ENCODE assay signal across 1 cellular context in the genomic region with DNA sequence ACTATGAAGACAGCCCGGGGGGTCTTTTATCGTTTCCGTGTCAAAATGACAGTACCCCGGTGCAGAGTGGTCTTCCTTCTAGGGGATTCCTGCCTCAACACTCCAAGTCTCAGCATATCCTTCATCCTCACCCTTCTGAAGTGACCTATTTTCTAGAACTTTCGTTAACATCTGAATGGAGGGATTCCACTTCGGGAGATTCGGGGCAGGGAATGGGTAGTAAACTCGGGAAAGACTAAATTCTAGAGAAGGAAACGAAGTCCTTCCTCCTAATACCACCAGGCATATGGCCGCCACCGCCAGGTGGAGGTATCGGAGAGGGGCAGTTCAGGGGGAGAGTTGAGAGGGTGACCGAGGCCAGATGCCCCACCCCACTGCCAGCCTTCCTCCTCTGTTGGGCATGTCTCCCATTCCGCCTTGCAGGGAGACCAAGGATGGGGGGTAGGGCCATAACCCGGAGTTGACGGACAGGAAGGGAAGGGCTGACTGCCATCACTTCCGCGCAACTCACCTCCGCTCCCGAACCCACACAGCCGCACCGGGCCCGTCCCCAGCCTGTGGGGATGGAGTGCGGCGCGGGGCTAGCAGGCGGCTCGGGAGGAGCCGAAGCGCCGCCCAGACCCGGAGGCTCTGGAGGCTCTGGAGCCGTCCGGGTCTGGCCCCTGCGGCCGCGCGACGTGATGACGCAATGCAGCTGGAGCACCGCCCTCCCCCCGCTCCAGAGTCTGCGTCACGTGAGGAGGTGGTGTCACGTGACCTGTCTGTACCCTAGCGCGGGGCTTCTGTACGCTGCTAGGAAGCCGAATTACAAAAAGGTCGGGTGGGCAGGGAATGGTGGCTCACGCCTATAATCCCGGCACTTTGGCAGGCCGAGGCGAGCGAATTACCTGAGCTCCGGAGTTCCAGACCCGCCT.
TF ChIP-seq lines count a peak whose summit lies in the region.

Gene KLHL12, minus strand, starts transcription at position 657 of the 914 bp plus-strand sequence. CDS start 2,072 bp downstream, outside the sequence.

TF ChIP-seq in HepG2, 621 proteins besides CTCF, POLR2A, EP300 and RAD21 (continued from another document and continues in another):
- TF ChIP-seq, protein P1, sequence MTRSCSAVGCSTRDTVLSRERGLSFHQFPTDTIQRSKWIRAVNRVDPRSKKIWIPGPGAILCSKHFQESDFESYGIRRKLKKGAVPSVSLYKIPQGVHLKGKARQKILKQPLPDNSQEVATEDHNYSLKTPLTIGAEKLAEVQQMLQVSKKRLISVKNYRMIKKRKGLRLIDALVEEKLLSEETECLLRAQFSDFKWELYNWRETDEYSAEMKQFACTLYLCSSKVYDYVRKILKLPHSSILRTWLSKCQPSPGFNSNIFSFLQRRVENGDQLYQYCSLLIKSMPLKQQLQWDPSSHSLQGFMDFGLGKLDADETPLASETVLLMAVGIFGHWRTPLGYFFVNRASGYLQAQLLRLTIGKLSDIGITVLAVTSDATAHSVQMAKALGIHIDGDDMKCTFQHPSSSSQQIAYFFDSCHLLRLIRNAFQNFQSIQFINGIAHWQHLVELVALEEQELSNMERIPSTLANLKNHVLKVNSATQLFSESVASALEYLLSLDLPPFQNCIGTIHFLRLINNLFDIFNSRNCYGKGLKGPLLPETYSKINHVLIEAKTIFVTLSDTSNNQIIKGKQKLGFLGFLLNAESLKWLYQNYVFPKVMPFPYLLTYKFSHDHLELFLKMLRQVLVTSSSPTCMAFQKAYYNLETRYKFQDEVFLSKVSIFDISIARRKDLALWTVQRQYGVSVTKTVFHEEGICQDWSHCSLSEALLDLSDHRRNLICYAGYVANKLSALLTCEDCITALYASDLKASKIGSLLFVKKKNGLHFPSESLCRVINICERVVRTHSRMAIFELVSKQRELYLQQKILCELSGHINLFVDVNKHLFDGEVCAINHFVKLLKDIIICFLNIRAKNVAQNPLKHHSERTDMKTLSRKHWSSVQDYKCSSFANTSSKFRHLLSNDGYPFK (CRISPR knock-in tag; IDR thresholded peaks at IDR 0.05; ENCODE audit: borderline replicate concordance) = peak; percentile 87; the same call in 1 of the 2 replicates
- TF ChIP-seq ZNF484 (CRISPR knock-in tag; IDR thresholded peaks at IDR 0.05; ENCODE audit: borderline replicate concordance, low read depth) = no peak
- TF ChIP-seq MAZ (IDR thresholded peaks at IDR 0.05; ENCODE audit: borderline replicate concordance, low read depth, low read length) = peak; percentile 27; the same call in 1 of the 2 replicates
- peak; percentile 95 for TF ChIP-seq MAZ (CRISPR knock-in tag; IDR thresholded peaks at IDR 0.05; ENCODE audit: low read depth)
- TF ChIP-seq HNF4G (IDR thresholded peaks at IDR 0.05; ENCODE audit: borderline replicate concordance, low read depth, low read length) = no peak
- 0 out of 2 replicates have a peak, but pooled peaks have one; percentile 19 for TF ChIP-seq HNF4G (CRISPR knock-in tag; IDR thresholded peaks at IDR 0.05; ENCODE audit: borderline replicate concordance, low read depth)
- TF ChIP-seq ZNF816 (CRISPR knock-in tag; IDR thresholded peaks at IDR 0.05; ENCODE audit: borderline replicate concordance) = peak; percentile 17; the same call in 1 of the 2 replicates
- TF ChIP-seq U2AF1 (optimal IDR thresholded peaks at IDR 0.05; ENCODE audit: low read depth, low read length) = no peak
- TF ChIP-seq, protein P2, sequence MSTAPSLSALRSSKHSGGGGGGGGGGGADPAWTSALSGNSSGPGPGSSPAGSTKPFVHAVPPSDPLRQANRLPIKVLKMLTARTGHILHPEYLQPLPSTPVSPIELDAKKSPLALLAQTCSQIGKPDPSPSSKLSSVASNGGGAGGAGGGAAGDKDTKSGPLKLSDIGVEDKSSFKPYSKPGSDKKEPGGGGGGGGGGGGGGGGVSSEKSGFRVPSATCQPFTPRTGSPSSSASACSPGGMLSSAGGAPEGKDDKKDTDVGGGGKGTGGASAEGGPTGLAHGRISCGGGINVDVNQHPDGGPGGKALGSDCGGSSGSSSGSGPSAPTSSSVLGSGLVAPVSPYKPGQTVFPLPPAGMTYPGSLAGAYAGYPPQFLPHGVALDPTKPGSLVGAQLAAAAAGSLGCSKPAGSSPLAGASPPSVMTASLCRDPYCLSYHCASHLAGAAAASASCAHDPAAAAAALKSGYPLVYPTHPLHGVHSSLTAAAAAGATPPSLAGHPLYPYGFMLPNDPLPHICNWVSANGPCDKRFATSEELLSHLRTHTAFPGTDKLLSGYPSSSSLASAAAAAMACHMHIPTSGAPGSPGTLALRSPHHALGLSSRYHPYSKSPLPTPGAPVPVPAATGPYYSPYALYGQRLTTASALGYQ (CRISPR knock-in tag; IDR thresholded peaks at IDR 0.05) = peak; percentile 60; the same call in 1 of the 2 replicates
- peak; percentile 63; the same call in 1 of the 2 replicates for TF ChIP-seq FOXJ3 (CRISPR knock-in tag; IDR thresholded peaks at IDR 0.05; ENCODE audit: borderline replicate concordance)
- TF ChIP-seq, protein P3, sequence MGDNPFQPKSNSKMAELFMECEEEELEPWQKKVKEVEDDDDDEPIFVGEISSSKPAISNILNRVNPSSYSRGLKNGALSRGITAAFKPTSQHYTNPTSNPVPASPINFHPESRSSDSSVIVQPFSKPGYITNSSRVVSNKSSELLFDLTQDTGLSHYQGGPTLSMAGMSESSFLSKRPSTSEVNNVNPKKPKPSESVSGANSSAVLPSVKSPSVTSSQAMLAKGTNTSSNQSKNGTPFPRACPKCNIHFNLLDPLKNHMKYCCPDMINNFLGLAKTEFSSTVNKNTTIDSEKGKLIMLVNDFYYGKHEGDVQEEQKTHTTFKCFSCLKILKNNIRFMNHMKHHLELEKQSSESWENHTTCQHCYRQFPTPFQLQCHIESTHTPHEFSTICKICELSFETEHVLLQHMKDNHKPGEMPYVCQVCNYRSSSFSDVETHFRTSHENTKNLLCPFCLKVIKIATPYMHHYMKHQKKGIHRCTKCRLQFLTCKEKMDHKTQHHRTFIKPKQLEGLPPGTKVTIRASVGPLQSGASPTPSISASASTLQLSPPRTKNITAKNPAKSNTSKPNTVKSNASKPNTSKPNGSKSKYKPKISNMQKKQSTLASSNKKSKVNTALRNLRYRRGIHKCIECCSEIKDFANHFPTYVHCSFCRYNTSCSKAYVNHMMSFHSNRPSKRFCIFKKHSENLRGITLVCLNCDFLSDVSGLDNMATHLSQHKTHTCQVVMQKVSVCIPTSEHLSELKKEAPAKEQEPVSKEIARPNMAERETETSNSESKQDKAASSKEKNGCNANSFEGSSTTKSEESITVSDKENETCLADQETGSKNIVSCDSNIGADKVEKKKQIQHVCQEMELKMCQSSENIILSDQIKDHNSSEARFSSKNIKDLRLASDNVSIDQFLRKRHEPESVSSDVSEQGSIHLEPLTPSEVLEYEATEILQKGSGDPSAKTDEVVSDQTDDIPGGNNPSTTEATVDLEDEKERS (CRISPR knock-in tag; IDR thresholded peaks at IDR 0.05) = no peak
- peak; percentile 78 for TF ChIP-seq FOXA3 (CRISPR knock-in tag; IDR thresholded peaks at IDR 0.05)
- TF ChIP-seq HNRNPL (IDR thresholded peaks at IDR 0.05; ENCODE audit: low read depth, low read length) = 0 out of 2 replicates have a peak, but pooled peaks have one; percentile 47
- no peak; the same call in 1 of the 2 replicates for TF ChIP-seq GFI1 (CRISPR knock-in tag; IDR thresholded peaks at IDR 0.05; ENCODE audit: borderline replicate concordance)
- no peak for TF ChIP-seq NFE2L1 (CRISPR knock-in tag; IDR thresholded peaks at IDR 0.05; ENCODE audit: borderline replicate concordance)
- peak; percentile 90; the same call in 1 of the 2 replicates for TF ChIP-seq REPIN1 (CRISPR knock-in tag; IDR thresholded peaks at IDR 0.05; ENCODE audit: borderline replicate concordance, low read depth)
- TF ChIP-seq RARA (CRISPR knock-in tag; IDR thresholded peaks at IDR 0.05) = peak; percentile 37
- no peak; the same call in 1 of the 2 replicates for TF ChIP-seq ZNF34 (CRISPR knock-in tag; IDR thresholded peaks at IDR 0.05; ENCODE audit: borderline replicate concordance)
- TF ChIP-seq ZNF770 (CRISPR knock-in tag; IDR thresholded peaks at IDR 0.05) = peak; percentile 81
- TF ChIP-seq, protein P4, sequence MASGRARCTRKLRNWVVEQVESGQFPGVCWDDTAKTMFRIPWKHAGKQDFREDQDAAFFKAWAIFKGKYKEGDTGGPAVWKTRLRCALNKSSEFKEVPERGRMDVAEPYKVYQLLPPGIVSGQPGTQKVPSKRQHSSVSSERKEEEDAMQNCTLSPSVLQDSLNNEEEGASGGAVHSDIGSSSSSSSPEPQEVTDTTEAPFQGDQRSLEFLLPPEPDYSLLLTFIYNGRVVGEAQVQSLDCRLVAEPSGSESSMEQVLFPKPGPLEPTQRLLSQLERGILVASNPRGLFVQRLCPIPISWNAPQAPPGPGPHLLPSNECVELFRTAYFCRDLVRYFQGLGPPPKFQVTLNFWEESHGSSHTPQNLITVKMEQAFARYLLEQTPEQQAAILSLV (CRISPR knock-in tag; IDR thresholded peaks at IDR 0.05; ENCODE audit: borderline replicate concordance) = peak; percentile 86
- TF ChIP-seq ZNF557 (CRISPR knock-in tag; IDR thresholded peaks at IDR 0.05) = peak; percentile 69; the same call in 1 of the 2 replicates
- no peak for TF ChIP-seq ZNF260 (CRISPR knock-in tag; IDR thresholded peaks at IDR 0.05; ENCODE audit: borderline replicate concordance, low read depth)
- TF ChIP-seq, protein P5, sequence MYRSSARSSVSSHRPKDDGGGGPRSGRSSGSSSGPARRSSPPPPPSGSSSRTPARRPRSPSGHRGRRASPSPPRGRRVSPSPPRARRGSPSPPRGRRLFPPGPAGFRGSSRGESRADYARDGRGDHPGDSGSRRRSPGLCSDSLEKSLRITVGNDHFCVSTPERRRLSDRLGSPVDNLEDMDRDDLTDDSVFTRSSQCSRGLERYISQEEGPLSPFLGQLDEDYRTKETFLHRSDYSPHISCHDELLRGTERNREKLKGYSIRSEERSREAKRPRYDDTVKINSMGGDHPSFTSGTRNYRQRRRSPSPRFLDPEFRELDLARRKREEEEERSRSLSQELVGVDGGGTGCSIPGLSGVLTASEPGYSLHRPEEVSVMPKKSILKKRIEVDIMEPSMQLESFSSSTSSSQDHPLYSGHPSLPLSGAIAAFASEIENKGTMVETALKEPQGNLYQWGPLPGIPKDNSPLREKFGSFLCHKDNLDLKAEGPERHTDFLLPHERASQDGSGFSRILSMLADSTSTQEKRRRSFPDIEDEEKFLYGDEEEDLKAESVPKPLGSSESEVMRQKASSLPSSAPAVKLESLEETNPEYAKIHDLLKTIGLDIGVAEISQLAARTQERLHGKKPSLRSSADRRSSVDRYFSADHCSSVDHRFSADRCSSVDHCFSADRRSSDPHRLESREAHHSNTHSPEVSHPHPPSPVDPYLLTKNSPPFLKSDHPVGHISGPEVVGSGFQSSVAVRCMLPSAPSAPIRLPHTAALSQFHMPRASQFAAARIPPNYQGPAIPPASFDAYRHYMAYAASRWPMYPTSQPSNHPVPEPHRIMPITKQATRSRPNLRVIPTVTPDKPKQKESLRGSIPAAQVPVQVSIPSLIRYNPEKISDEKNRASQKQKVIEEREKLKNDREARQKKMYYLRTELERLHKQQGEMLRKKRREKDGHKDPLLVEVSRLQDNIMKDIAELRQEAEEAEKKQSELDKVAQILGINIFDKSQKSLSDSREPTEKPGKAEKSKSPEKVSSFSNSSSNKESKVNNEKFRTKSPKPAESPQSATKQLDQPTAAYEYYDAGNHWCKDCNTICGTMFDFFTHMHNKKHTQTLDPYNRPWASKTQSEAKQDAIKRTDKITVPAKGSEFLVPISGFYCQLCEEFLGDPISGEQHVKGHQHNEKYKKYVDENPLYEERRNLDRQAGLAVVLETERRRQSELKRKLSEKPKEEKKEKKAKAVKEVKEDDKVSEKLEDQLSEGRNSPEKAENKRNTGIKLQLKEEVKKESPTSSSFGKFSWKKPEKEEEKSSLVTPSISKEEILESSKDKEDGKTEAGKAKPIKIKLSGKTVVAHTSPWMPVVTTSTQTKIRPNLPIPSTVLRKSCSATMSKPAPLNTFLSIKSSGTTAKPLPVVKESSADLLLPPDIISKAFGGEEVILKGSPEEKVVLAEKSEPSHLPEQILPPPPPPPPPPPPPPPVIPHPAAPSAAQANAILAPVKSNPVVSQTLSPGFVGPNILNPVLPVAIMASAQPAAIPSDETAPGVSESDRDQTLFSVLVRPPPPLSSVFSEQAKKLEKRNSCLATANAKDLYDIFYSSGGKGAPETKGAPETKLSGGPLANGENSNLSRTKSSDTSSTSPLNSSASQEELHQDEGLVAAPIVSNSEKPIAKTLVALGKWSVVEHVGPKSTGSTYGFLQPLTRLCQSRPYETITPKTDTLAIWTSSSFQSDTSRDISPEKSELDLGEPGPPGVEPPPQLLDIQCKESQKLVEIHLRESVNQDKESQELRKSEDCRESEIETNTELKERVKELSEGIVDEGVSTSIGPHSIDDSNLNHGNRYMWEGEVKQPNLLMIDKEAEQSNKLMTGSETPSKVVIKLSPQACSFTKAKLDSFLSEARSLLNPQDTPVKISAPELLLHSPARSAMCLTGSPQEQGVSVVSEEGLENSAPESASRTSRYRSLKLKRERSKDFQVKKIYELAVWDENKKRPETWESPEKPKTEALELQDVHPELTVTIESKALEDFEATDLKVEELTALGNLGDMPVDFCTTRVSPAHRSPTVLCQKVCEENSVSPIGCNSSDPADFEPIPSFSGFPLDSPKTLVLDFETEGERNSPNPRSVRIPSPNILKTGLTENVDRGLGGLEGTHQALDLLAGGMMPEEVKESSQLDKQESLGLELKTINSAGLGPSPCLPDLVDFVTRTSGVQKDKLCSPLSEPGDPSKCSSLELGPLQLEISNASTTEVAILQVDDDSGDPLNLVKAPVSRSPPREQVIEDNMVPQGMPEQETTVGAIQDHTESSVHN (CRISPR knock-in tag; IDR thresholded peaks at IDR 0.05) = no peak
- TF ChIP-seq FOXA1 (IDR thresholded peaks at IDR 0.05) = no peak
- peak; percentile 25; the same call in 1 of the 2 replicates for TF ChIP-seq FOXA1 (CRISPR knock-in tag; IDR thresholded peaks at IDR 0.05)
- TF ChIP-seq, protein P6, sequence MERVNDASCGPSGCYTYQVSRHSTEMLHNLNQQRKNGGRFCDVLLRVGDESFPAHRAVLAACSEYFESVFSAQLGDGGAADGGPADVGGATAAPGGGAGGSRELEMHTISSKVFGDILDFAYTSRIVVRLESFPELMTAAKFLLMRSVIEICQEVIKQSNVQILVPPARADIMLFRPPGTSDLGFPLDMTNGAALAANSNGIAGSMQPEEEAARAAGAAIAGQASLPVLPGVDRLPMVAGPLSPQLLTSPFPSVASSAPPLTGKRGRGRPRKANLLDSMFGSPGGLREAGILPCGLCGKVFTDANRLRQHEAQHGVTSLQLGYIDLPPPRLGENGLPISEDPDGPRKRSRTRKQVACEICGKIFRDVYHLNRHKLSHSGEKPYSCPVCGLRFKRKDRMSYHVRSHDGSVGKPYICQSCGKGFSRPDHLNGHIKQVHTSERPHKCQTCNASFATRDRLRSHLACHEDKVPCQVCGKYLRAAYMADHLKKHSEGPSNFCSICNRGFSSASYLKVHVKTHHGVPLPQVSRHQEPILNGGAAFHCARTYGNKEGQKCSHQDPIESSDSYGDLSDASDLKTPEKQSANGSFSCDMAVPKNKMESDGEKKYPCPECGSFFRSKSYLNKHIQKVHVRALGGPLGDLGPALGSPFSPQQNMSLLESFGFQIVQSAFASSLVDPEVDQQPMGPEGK (CRISPR knock-in tag; IDR thresholded peaks at IDR 0.05) = peak; percentile 81
- TF ChIP-seq ZNF446 (CRISPR knock-in tag; IDR thresholded peaks at IDR 0.05) = no peak
